ENCODE assay signal across 16 cellular contexts in the genomic region with DNA sequence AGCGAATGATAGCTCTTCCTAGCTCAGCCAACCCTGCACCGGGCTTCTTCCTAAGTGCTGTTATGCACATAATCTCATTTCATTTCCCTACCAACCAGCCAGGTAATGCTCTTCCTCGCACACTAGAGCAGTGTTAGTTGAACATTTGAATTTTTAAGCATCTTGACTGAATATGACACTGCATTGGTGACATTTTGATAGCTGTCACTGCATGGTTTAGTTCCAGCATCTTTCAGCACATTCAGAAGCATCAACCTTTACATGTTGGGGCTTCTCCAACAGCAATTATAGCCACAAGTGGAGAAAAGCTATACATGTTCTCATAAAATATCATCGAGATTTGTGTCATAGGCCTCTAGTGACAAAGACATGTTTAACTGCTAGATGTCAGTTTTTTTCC.
DNase-seq lines count a peak whose midpoint lies in the region; ATAC-seq and TF ChIP-seq lines count a peak whose summit lies in the region.
"Had no signal": no experiment of that assay in that cellular context is flagged by ENCODE, and none has a peak within 500 bp of the region (broad histone marks: within the 10 kb centered on the region; RNA-seq: fewer than 3 reads in every experiment).

No MANE protein-coding gene starts in this region.

- no peaks in the 10 kb centered on the region for H3K9me2 ChIP-seq in hepatocyte (replicated peaks; ENCODE audit: insufficient read depth)

- no peaks in the 10 kb centered on the region for H3K9me3 ChIP-seq in left ventricle myocardium inferior (replicated peaks)
- no peaks in the 10 kb centered on the region for H3K9me3 ChIP-seq in hepatocyte (ENCODE audit: low read depth)
- H3K9me3 ChIP-seq in sigmoid colon, result no peaks in the 10 kb centered on the region
- H3K9me3 ChIP-seq in vagina, result no peaks in the 10 kb centered on the region
- H3K9me3 ChIP-seq: Peyer's patch had no signal

- H3K4me2 ChIP-seq in hepatocyte, result no peak overlapping the region

- no peaks in the 10 kb centered on the region for H3K79me2 ChIP-seq in hepatocyte

- ATAC-seq in GM19328 (IDR thresholded peaks at IDR 0.05; ENCODE audit: unreplicated experiment), result no peak
- ATAC-seq: HCT116 had no signal

- H3K4me1 ChIP-seq in left ventricle myocardium inferior (peaks cover 52% of the 10 kb centered on the region), hepatocyte (ENCODE audit: insufficient read depth) (peaks cover 23% of the 10 kb centered on the region), sigmoid colon (peaks cover 0 to 43% (median 39%) of the 10 kb centered on the region in 4 donors), vagina (peaks cover 55% of the 10 kb centered on the region)
- H3K4me1 ChIP-seq: Peyer's patch had no signal

- DNase-seq in left ventricle myocardium inferior, result no peak
- DNase-seq in cardiac septum (ENCODE audit: low spot score), result no peak
- no peak for DNase-seq in hepatocyte (ENCODE audit: low spot score)
- DNase-seq in sigmoid colon, result no peak
- no peak for DNase-seq in vagina (ENCODE audit: extremely low spot score in 2 of 2)
- no peak for DNase-seq in central memory CD4-positive, alpha-beta T cell
- DNase-seq: CD8-positive, alpha-beta memory T cell; Karpas-422; MV-4-11; NCI-H1105 treated with DMSO at 0.1 percent for 48 hours; NCI-H2029 treated with DMSO at 0.1 percent for 48 hours; NCI-H2171 treated with DMSO at 0.1 percent for 48 hours; NCI-H524 treated with DMSO at 0.1 percent for 48 hours; Peyer's patch had no signal

- TF ChIP-seq EP300 in sigmoid colon (IDR thresholded peaks at IDR 0.05), result no peak

- WGBS in hepatocyte (ENCODE audit: low lambda C conversion rate, missing lambda C conversion rate), result 86% methylated on average over 4 of the region's 4 CpGs
- WGBS in sigmoid colon, 2 donors, result 93 to 95% methylated on average over 4 of the region's 4 CpGs

- TF ChIP-seq POLR2A in sigmoid colon (IDR thresholded peaks at IDR 0.05) (no peak), vagina (IDR thresholded peaks at IDR 0.05) (no peak)

- H3K36me3 ChIP-seq in left ventricle myocardium inferior (no peaks in the 10 kb centered on the region), hepatocyte (replicated peaks; ENCODE audit: insufficient read depth, low read depth) (no peaks in the 10 kb centered on the region), sigmoid colon (no peaks in the 10 kb centered on the region), vagina (no peaks in the 10 kb centered on the region)
- H3K36me3 ChIP-seq: Peyer's patch had no signal

- H3K4me3 ChIP-seq in left ventricle myocardium inferior (no peak overlapping the region), hepatocyte (no peak overlapping the region), sigmoid colon (no peak overlapping the region), vagina (no peak overlapping the region)
- H3K4me3 ChIP-seq: Peyer's patch had no signal

- H3K27me3 ChIP-seq in left ventricle myocardium inferior (ENCODE audit: low read depth), result no peaks in the 10 kb centered on the region
- H3K27me3 ChIP-seq in hepatocyte, result no peaks in the 10 kb centered on the region
- no peaks in the 10 kb centered on the region for H3K27me3 ChIP-seq in sigmoid colon
- H3K27me3 ChIP-seq in vagina, result no peaks in the 10 kb centered on the region
- H3K27me3 ChIP-seq: Peyer's patch had no signal

- H3K27ac ChIP-seq in left ventricle myocardium inferior (replicated peaks) (peak overlapping the region; percentile 82), hepatocyte (peak overlapping the region; percentile 62), sigmoid colon (peak overlapping the region in 3 of 4 donors; percentile 71 to 86 (median 82)), vagina (peak overlapping the region; percentile 88)

- intact Hi-C loops in left ventricle myocardium inferior (cut with micrococcal nuclease) (loop anchor here (10.0 kb wide), 1 partner anchor 52 kb away; no protein-coding TSS in a partner anchor), cardiac septum (cut with DNase I) (loop anchor here (5.0 kb wide), 1 partner anchor 230 kb away; the partner anchor contains the start of gene FOSL2), sigmoid colon (cut with DNase I) (loop anchor here (5.0 to 10.0 kb wide), 2 partner anchors 270 to 388 kb away; partner anchors contain the start of genes BABAM2, MRPL33 and RBKS), vagina (cut with DNase I) (no loop called here)

- TF ChIP-seq CTCF in left ventricle myocardium inferior (IDR thresholded peaks at IDR 0.05; ENCODE audit: borderline replicate concordance) (no peak), hepatocyte (IDR thresholded peaks at IDR 0.05; ENCODE audit: poor library complexity) (no peak), sigmoid colon (IDR thresholded peaks at IDR 0.05) (no peak), vagina (IDR thresholded peaks at IDR 0.05) (no peak)

- H2AFZ ChIP-seq in hepatocyte, result no peak overlapping the region

- H4K20me1 ChIP-seq in hepatocyte (ENCODE audit: insufficient read depth, poor library complexity, severe bottlenecking), result no peaks in the 10 kb centered on the region
